ENCODE assay signal across 28 cellular contexts in the genomic region with DNA sequence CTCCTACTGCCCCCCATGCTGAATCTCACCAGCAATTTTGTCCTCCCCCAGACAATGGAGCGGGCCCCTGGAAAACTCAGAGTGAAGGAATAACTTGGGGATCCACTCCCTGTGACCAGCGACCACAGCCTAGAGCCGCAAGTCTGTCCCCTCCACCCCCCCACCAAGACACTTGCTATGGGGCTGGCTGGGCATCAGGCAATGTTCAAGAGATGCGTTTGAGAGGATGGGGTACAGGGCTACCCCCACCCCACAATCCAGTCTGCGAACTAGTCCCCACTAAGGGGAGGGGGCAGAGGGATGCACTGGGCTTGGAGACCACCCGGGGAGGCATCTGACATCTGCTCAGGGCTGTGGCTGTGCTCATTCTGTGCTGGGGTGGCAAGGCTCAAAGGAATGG. TPM values are rescaled to one million over a fixed set of nuclear protein-coding genes. Genes with fewer than 3 reads are reported as not detected.
A peak's percentile ranks its signal among the peaks of the same experiment; 100 is the strongest.
DNase-seq lines count a peak whose midpoint lies in the region; ATAC-seq and TF ChIP-seq lines count a peak whose summit lies in the region.
"Had no signal": no experiment of that assay in that cellular context is flagged by ENCODE, and none has a peak within 500 bp of the region (broad histone marks: within the 10 kb centered on the region; RNA-seq: fewer than 3 reads in every experiment).

No MANE protein-coding gene starts in this region.

- H3K36me3 Mint-ChIP-seq in WTC11 (no peaks in the 10 kb centered on the region), progenitor cell of endocrine pancreas (ENCODE audit: insufficient read depth) (peaks cover 5% of the 10 kb centered on the region), natural killer cell (no peaks in the 10 kb centered on the region)
- H3K36me3 Mint-ChIP-seq: activated CD8-positive, alpha-beta memory T cell treated with anti-CD3 and anti-CD28 coated beads, Interleukin-2, amount 10 ng/mL, durations not matched to agents 7 days and 5 days; activated naive CD4-positive, alpha-beta T cell treated with anti-CD3 and anti-CD28 coated beads, Interleukin-2, amount 10 ng/mL, durations not matched to agents 7 days and 5 days; naive thymus-derived CD4-positive, alpha-beta T cell; stimulated activated memory B cell treated with anti-CD40 and anti-IgM and Interleukin-4, amounts not matched to agents 10 μg/mL and 1 μg/mL and 100 μg/mL, for 72 hours had no signal

- H3K27ac Mint-ChIP-seq in WTC11 = no peak overlapping the region
- no peak overlapping the region for H3K27ac Mint-ChIP-seq in progenitor cell of endocrine pancreas
- H3K27ac Mint-ChIP-seq in natural killer cell = no peak overlapping the region
- H3K27ac Mint-ChIP-seq: activated CD4-positive, alpha-beta T cell treated with anti-CD3 and anti-CD28 coated beads, Interleukin-2, amount 10 ng/mL, durations not matched to agents 7 days and 5 days; activated CD8-positive, alpha-beta memory T cell treated with anti-CD3 and anti-CD28 coated beads, Interleukin-2, amount 10 ng/mL, durations not matched to agents 7 days and 5 days; activated naive CD4-positive, alpha-beta T cell treated with anti-CD3 and anti-CD28 coated beads, Interleukin-2, amount 10 ng/mL, durations not matched to agents 7 days and 5 days; CD8-positive, alpha-beta memory T cell; naive thymus-derived CD4-positive, alpha-beta T cell; stimulated activated memory B cell treated with anti-CD40 and anti-IgM and Interleukin-4, amounts not matched to agents 10 μg/mL and 1 μg/mL and 100 μg/mL, for 72 hours had no signal

- TF ChIP-seq POLR2A in esophagus muscularis mucosa (IDR thresholded peaks at IDR 0.05; ENCODE audit: low read depth) = no peak

- 95% methylated on average over 5 of the region's 6 CpGs for WGBS in esophagus muscularis mucosa

- H3K79me2 ChIP-seq in ACC112 (ENCODE audit: control insufficient read depth, insufficient read depth, low read length, unreplicated experiment) = no peaks in the 10 kb centered on the region

- no peaks in the 10 kb centered on the region for H3K9me3 ChIP-seq in esophagus muscularis mucosa
- H3K9me3 ChIP-seq: ovary, right atrium auricular region, spleen had no signal

- peaks cover 11% of the 10 kb centered on the region; the same call in 1 of the 2 replicates for H3K27me3 ChIP-seq in ACC112 (ENCODE audit: insufficient read depth, low read length)
- peaks cover 0 to 34% (median 2%) of the 10 kb centered on the region in 4 donors for H3K27me3 ChIP-seq in esophagus muscularis mucosa
- H3K27me3 ChIP-seq: ovary, right atrium auricular region had no signal

- ATAC-seq in WTC11 (no peak), natural killer cell (no peak), Right ventricle myocardium superior (ENCODE audit: poor library complexity) (no peak), Right ventricle myocardium inferior (no peak)
- ATAC-seq: activated CD8-positive, alpha-beta memory T cell treated with anti-CD3 and anti-CD28 coated beads, Interleukin-2, amount 10 ng/mL, durations not matched to agents 7 days and 5 days; naive thymus-derived CD4-positive, alpha-beta T cell; stimulated activated memory B cell treated with anti-CD40 and anti-IgM and Interleukin-4, amounts not matched to agents 10 μg/mL and 1 μg/mL and 100 μg/mL, for 72 hours had no signal

- no peaks in the 10 kb centered on the region for H3K9me3 Mint-ChIP-seq in WTC11
- H3K9me3 Mint-ChIP-seq in progenitor cell of endocrine pancreas (ENCODE audit: low read depth) = no peaks in the 10 kb centered on the region
- H3K9me3 Mint-ChIP-seq in natural killer cell = no peaks in the 10 kb centered on the region
- H3K9me3 Mint-ChIP-seq: activated CD4-positive, alpha-beta T cell treated with anti-CD3 and anti-CD28 coated beads, Interleukin-2, amount 10 ng/mL, durations not matched to agents 7 days and 5 days; activated naive CD4-positive, alpha-beta T cell treated with anti-CD3 and anti-CD28 coated beads, Interleukin-2, amount 10 ng/mL, durations not matched to agents 7 days and 5 days; stimulated activated memory B cell treated with anti-CD40 and anti-IgM and Interleukin-4, amounts not matched to agents 10 μg/mL and 1 μg/mL and 100 μg/mL, for 72 hours had no signal

- H3K27me3 Mint-ChIP-seq in WTC11 (ENCODE audit: low read depth) (peaks cover 6% of the 10 kb centered on the region), progenitor cell of endocrine pancreas (no peaks in the 10 kb centered on the region), natural killer cell (ENCODE audit: low read depth in 2 of 2) (peaks cover 20 to 30% of the 10 kb centered on the region in 2 donors)

- peaks cover 7% of the 10 kb centered on the region for H3K4me1 Mint-ChIP-seq in WTC11
- peaks cover 17% of the 10 kb centered on the region for H3K4me1 Mint-ChIP-seq in progenitor cell of endocrine pancreas (ENCODE audit: low read depth)
- peaks cover 0 to 5% of the 10 kb centered on the region in 2 donors for H3K4me1 Mint-ChIP-seq in natural killer cell

- no peak for TF ChIP-seq EP300 in esophagus muscularis mucosa (IDR thresholded peaks at IDR 0.05)

- H3K36me3 ChIP-seq in ACC112 (ENCODE audit: insufficient read depth, low read length) (no peaks in the 10 kb centered on the region), esophagus muscularis mucosa (no peaks in the 10 kb centered on the region)
- H3K36me3 ChIP-seq: ovary, right atrium auricular region, spleen had no signal

- DNase-seq in WTC11 (ENCODE audit: low spot score) (no peak), esophagus muscularis mucosa (ENCODE audit: extremely low spot score) (no peak), progenitor cell of endocrine pancreas (ENCODE audit: low spot score, unreplicated experiment) (no peak), natural killer cell (no peak), Right ventricle myocardium superior (no peak), NCI-H2227 (lab: John Stamatoyannopoulos, UW; ENCODE audit: unreplicated experiment) (no peak), Right ventricle myocardium inferior (ENCODE audit: missing footprints) (no peak)
- DNase-seq: activated CD4-positive, alpha-beta T cell treated with anti-CD3 and anti-CD28 coated beads, Interleukin-2, amount 10 ng/mL, durations not matched to agents 7 days and 5 days; activated CD8-positive, alpha-beta memory T cell treated with anti-CD3 and anti-CD28 coated beads, Interleukin-2, amount 10 ng/mL, durations not matched to agents 7 days and 5 days; activated naive CD4-positive, alpha-beta T cell treated with anti-CD3 and anti-CD28 coated beads, Interleukin-2, amount 10 ng/mL, durations not matched to agents 7 days and 5 days; amygdala; CD8-positive, alpha-beta memory T cell; KBM-7; MM.1S; naive thymus-derived CD4-positive, alpha-beta T cell; NCI-H1436 treated with DMSO at 0.1 percent for 48 hours; NCI-H2171; NCI-H526; spleen; stimulated activated CD4-positive, alpha-beta T cell treated with anti-CD3 and anti-CD28 coated beads, Interleukin-2, amount 100 ng/mL, for 48 hours had no signal

- H3K4me1 ChIP-seq in ACC112 (ENCODE audit: control insufficient read depth, insufficient read depth, low read length, unreplicated experiment) (peaks cover 16% of the 10 kb centered on the region), esophagus muscularis mucosa (peaks cover 21 to 51% (median 37%) of the 10 kb centered on the region in 4 donors)

- TF ChIP-seq CTCF in WTC11 (IDR thresholded peaks at IDR 0.05) = no peak
- TF ChIP-seq CTCF in esophagus muscularis mucosa (IDR thresholded peaks at IDR 0.05) = no peak
- TF ChIP-seq CTCF in progenitor cell of endocrine pancreas (IDR thresholded peaks at IDR 0.05; ENCODE audit: unreplicated experiment) = no peak
- TF ChIP-seq CTCF in natural killer cell (IDR thresholded peaks at IDR 0.05) = no peak

- peak overlapping the region; percentile 12; the same call in 1 of the 2 replicates for H3K4me3 ChIP-seq in ACC112 (ENCODE audit: low read depth, low read length)
- peak overlapping the region; percentile 1 to 73 (median 62) for H3K4me3 ChIP-seq in esophagus muscularis mucosa
- H3K4me3 ChIP-seq: GM23248, ovary, right atrium auricular region, spleen had no signal

- CTCF ChIA-PET in WTC11 (lab: Charles Lee) = interaction anchor here (1.5 to 2.1 kb wide), 3 partner anchors 16 to 284 kb away, joined by 4 to 6 read pairs (median 4); no protein-coding TSS in a partner anchor

- no peak overlapping the region for H2AFZ ChIP-seq in ACC112 (ENCODE audit: low read length, unreplicated experiment)
- H2AFZ ChIP-seq: GM23248 had no signal

- intact Hi-C loops in esophagus muscularis mucosa (cut with DNase I) = no loop called here
- intact Hi-C loops in natural killer cell (cut with micrococcal nuclease) = no loop called here
- intact Hi-C loops in Right ventricle myocardium superior (cut with DNase I) = no loop called here
- intact Hi-C loops in Right ventricle myocardium inferior (cut with DNase I) = no loop called here

- H3K4me3 Mint-ChIP-seq in WTC11 = peak overlapping the region; percentile 47
- peak overlapping the region; percentile 88 for H3K4me3 Mint-ChIP-seq in progenitor cell of endocrine pancreas (ENCODE audit: low read depth)
- H3K4me3 Mint-ChIP-seq in natural killer cell = no peak overlapping the region
- H3K4me3 Mint-ChIP-seq: activated CD4-positive, alpha-beta T cell treated with anti-CD3 and anti-CD28 coated beads, Interleukin-2, amount 10 ng/mL, durations not matched to agents 7 days and 5 days; activated CD8-positive, alpha-beta memory T cell treated with anti-CD3 and anti-CD28 coated beads, Interleukin-2, amount 10 ng/mL, durations not matched to agents 7 days and 5 days; activated naive CD4-positive, alpha-beta T cell treated with anti-CD3 and anti-CD28 coated beads, Interleukin-2, amount 10 ng/mL, durations not matched to agents 7 days and 5 days; stimulated activated memory B cell treated with anti-CD40 and anti-IgM and Interleukin-4, amounts not matched to agents 10 μg/mL and 1 μg/mL and 100 μg/mL, for 72 hours had no signal

- POLR2A ChIA-PET in WTC11 (lab: Charles Lee) = no interaction called here

- no peak overlapping the region for H3K27ac ChIP-seq in ACC112 (ENCODE audit: low read depth, low read length)
- peak overlapping the region in 2 of 4 donors; percentile 17 to 43 for H3K27ac ChIP-seq in esophagus muscularis mucosa (replicated peaks in 1 of 4)
- H3K27ac ChIP-seq: GM23248, ovary, right atrium auricular region, spleen, VCaP had no signal

TF ChIP-seq in WTC11, 78 proteins besides CTCF, POLR2A, EP300 and RAD21 (continues in another document):
- TF ChIP-seq ZNF263 (CRISPR knock-in tag; IDR thresholded peaks at IDR 0.05; ENCODE audit: low read depth) = no peak

RNA-seq across cellular contexts. Expression of a gene that starts 2.4 kb away (rescaled TPM):
- total RNA-seq in WTC11 (2021) = 28.5 to 29.6 TPM (median 28.7 TPM) in 3 replicates
- 10 to 100 TPM; 36.3 to 78.4 (median 57.4) TPM for total RNA-seq in esophagus muscularis mucosa
- 62.7 and 64.1 TPM in 2 replicates for total RNA-seq in progenitor cell of endocrine pancreas
- total RNA-seq in natural killer cell = not detected
- total RNA-seq in Right ventricle myocardium superior = 14.9 TPM
- 20.2 TPM for total RNA-seq in Right ventricle myocardium inferior
- total RNA-seq: activated CD4-positive, alpha-beta T cell treated with anti-CD3 and anti-CD28 coated beads, Interleukin-2, amount 10 ng/mL, durations not matched to agents 7 days and 5 days; CD8-positive, alpha-beta memory T cell; naive thymus-derived CD4-positive, alpha-beta T cell had no signal

RNA-seq across cellular contexts. Expression of a gene that starts 23.5 kb away (rescaled TPM):
- total RNA-seq in WTC11 (2021) (2.1 to 2.4 TPM (median 2.3 TPM) in 3 replicates), esophagus muscularis mucosa (1 to 10 TPM in 2 of 4 donors, under 1 TPM in 2; 0.83 to 1.8 (median 1.1) TPM), progenitor cell of endocrine pancreas (1.8 and 2.1 TPM in 2 replicates), natural killer cell (1 to 10 TPM in 1 of 3 donors, under 1 TPM in 2; 0.27 to 1.1 (median 0.93) TPM), Right ventricle myocardium superior (26.2 TPM), Right ventricle myocardium inferior (23.5 TPM)
- total RNA-seq: A172; activated CD4-positive, alpha-beta T cell treated with anti-CD3 and anti-CD28 coated beads, Interleukin-2, amount 10 ng/mL, durations not matched to agents 7 days and 5 days; activated CD8-positive, alpha-beta memory T cell treated with anti-CD3 and anti-CD28 coated beads, Interleukin-2, amount 10 ng/mL, durations not matched to agents 7 days and 5 days; CD8-positive, alpha-beta memory T cell; GM23248; HT1080 had no signal

Comparison
In these comparisons a context has a peak if more than half of its experiments do, and no peak if none do; other contexts are left out.
1. RNA of a gene that starts 2.4 kb away (total RNA-seq): 36.3 to 78.4 TPM in esophagus muscularis mucosa, 62.7 to 64.1 TPM in progenitor cell of endocrine pancreas, 28.5 to 29.6 TPM in WTC11, 20.2 TPM in Right ventricle myocardium inferior (single experiment) and 14.9 TPM in Right ventricle myocardium superior (single experiment); not detected in natural killer cell; every median in the first group is over 10 times any median in the second.